24 cellular contexts compared by ENCODE assay signal in the genomic region with DNA sequence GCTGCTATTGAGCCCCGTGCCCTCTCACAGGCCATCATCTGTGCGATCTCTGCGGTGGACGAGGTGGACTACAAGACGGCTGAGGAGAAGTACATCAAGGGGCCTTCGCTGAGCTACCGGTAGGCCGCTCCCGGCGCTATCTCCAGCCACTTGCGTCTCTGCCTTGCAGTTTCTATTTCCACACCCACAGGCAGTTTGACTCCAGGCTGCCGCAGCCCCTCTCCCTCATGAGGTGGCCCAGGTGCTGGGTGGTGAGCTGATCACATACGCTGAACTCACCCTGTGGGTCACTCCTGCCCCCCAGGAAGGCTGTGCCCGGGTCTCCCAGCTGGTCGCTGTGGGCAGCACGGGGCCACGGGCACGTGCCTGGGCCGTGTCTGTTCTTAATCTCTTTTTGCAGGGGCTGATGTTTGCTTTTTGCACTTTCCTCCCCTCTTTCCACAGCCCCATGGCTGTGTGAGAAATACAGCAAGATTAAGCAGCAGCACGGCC. TPM values are rescaled to one million over a fixed set of nuclear protein-coding genes. Genes with fewer than 3 reads are reported as not detected.
DNase-seq lines count a peak whose midpoint lies in the region; ATAC-seq, FAIRE-seq and TF ChIP-seq lines count a peak whose summit lies in the region.
"Had no signal": no experiment of that assay in that cellular context is flagged by ENCODE, and none has a peak within 500 bp of the region (broad histone marks: within the 10 kb centered on the region; RNA-seq: fewer than 3 reads in every experiment).

No MANE protein-coding gene starts in this region.

- DNase-seq in K562 (ENCODE audit: extremely low read depth in 1 of 4, low spot score in 3 of 4) (no peak), heart left ventricle (no peak), osteoblast (ENCODE audit: insufficient read length, low spot score, missing footprints) (peak; percentile 71), transverse colon (no peak), DMS53 (lab: John Stamatoyannopoulos, UW) (no peak), Calu3 (no peak), HuH-7 (ENCODE audit: low spot score) (no peak), HTR-8/SVneo (ENCODE audit: insufficient read length, low spot score) (no peak)
- DNase-seq: activated CD4-positive, alpha-beta T cell treated with anti-CD3 and anti-CD28 coated beads for 1 hour; AML-193; cortex of kidney; mesenchymal stem cell; naive thymus-derived CD4-positive, alpha-beta T cell; NCI-H1436 treated with DMSO at 0.1 percent for 48 hours; NCI-H2171; NCI-H69; stimulated activated CD4-positive, alpha-beta T cell treated with anti-CD3 and anti-CD28 coated beads, Interleukin-2, amount 100 ng/mL, for 48 hours; stimulated activated naive CD8-positive, alpha-beta T cell treated with anti-CD3 and anti-CD28 coated beads, Interleukin-15, Interleukin-2, amounts not matched to agents 100 U/mL and 50 U/mL, for 24 hours had no signal

- no peak for ATAC-seq in K562
- peak; percentile 13 to 37 (median 20) for ATAC-seq in heart left ventricle
- ATAC-seq: naive thymus-derived CD4-positive, alpha-beta T cell; stimulated activated naive CD8-positive, alpha-beta T cell treated with anti-CD3 and anti-CD28 coated beads, Interleukin-15, Interleukin-2, amounts not matched to agents 100 U/mL and 50 U/mL, for 24 hours had no signal

- no peak overlapping the region for H3K4me3 Mint-ChIP-seq in Calu3 (ENCODE audit: low read depth, unreplicated experiment)
- H3K4me3 Mint-ChIP-seq: activated naive CD4-positive, alpha-beta T cell treated with anti-CD3 and anti-CD28 coated beads, Interleukin-2, amount 50 U/mL, for 24 hours; IgD-negative memory B cell; naive thymus-derived CD4-positive, alpha-beta T cell had no signal

- FAIRE-seq in K562 (lab: Jason Lieb, UNC) = no peak
- no peak for FAIRE-seq in HTR-8/SVneo (lab: Jason Lieb, UNC)
- FAIRE-seq: endothelial cell of umbilical vein, keratinocyte, urothelium cell line had no signal

- no peak overlapping the region for H3K27ac ChIP-seq in K562 (ENCODE audit: extremely low read depth, low read depth, low read length)
- H3K27ac ChIP-seq in heart left ventricle = peak overlapping the region; percentile 51 to 92 (median 84)
- H3K27ac ChIP-seq in osteoblast (ENCODE audit: low read depth, low read length) = no peak overlapping the region
- peak overlapping the region; percentile 49 to 61 (median 54) for H3K27ac ChIP-seq in transverse colon

- H3K36me3 Mint-ChIP-seq in Calu3 (ENCODE audit: insufficient read depth, unreplicated experiment) = peaks cover 31% of the 10 kb centered on the region
- H3K36me3 Mint-ChIP-seq: IgD-negative memory B cell had no signal

- H3K4me1 ChIP-seq in K562 (replicated peaks in 1 of 2; ENCODE audit: control insufficient read depth in 2 of 2, insufficient read depth in 2 of 2, low read length in 2 of 2) (peaks cover 0 to 45% of the 10 kb centered on the region in 2 experiments; a peak in 2 of 5 replicates), heart left ventricle (peaks cover 0 to 30% (median 16%) of the 10 kb centered on the region in 12 donors), osteoblast (ENCODE audit: insufficient read depth, low read length) (no peaks in the 10 kb centered on the region), transverse colon (peaks cover 0 to 10% (median 0%) of the 10 kb centered on the region in 4 donors)

- peaks cover 73% of the 10 kb centered on the region for H3K36me3 ChIP-seq in K562 (ENCODE audit: control insufficient read depth, insufficient read depth, low read length)
- peaks cover 0 to 85% (median 59%) of the 10 kb centered on the region in 9 donors for H3K36me3 ChIP-seq in heart left ventricle
- H3K36me3 ChIP-seq in osteoblast (ENCODE audit: insufficient read depth, low read length) = peaks cover 49% of the 10 kb centered on the region
- peaks cover 0 to 17% (median 7%) of the 10 kb centered on the region in 4 donors for H3K36me3 ChIP-seq in transverse colon

- POLR2A ChIA-PET in K562 (lab: Yijun Ruan, JAX) = interaction anchor here (0.6 to 3.0 kb wide), 4 partner anchors 10 to 1805 kb away, joined by 3 to 10 read pairs (median 4); a partner anchor contains a TSS

- no peaks in the 10 kb centered on the region for H3K9me3 ChIP-seq in K562 (replicated peaks; ENCODE audit: control insufficient read depth, insufficient read depth, low read depth, low read length)
- H3K9me3 ChIP-seq in heart left ventricle = no peaks in the 10 kb centered on the region
- H3K9me3 ChIP-seq in osteoblast (ENCODE audit: low read depth, low read length) = no peaks in the 10 kb centered on the region
- H3K9me3 ChIP-seq in transverse colon = no peaks in the 10 kb centered on the region

- no peaks in the 10 kb centered on the region for H3K9me1 ChIP-seq in K562 (ENCODE audit: control insufficient read depth, insufficient read depth, low read length)

- no peaks in the 10 kb centered on the region for H3K9me3 Mint-ChIP-seq in Calu3 (ENCODE audit: low read depth, unreplicated experiment)
- H3K9me3 Mint-ChIP-seq: activated naive CD4-positive, alpha-beta T cell treated with anti-CD3 and anti-CD28 coated beads, Interleukin-2, amount 50 U/mL, for 24 hours; IgD-negative memory B cell; naive thymus-derived CD4-positive, alpha-beta T cell had no signal

- H3K27me3 Mint-ChIP-seq in Calu3 (ENCODE audit: unreplicated experiment) = no peaks in the 10 kb centered on the region
- H3K27me3 Mint-ChIP-seq: activated naive CD4-positive, alpha-beta T cell treated with anti-CD3 and anti-CD28 coated beads, Interleukin-2, amount 50 U/mL, for 24 hours; IgD-negative memory B cell; naive thymus-derived CD4-positive, alpha-beta T cell had no signal

- no peak overlapping the region for H3K4me2 ChIP-seq in K562 (ENCODE audit: insufficient read depth, low read length)
- H3K4me2 ChIP-seq in osteoblast (ENCODE audit: insufficient read depth, low read length) = no peak overlapping the region

- WGBS in K562 (ENCODE audit: insufficient coverage, low coverage, missing lambda C conversion rate) = 92% methylated on average over 18 of the region's 20 CpGs
- 54 to 76% (median 62%) methylated on average over 17 to 20 of the region's 20 CpGs for WGBS in heart left ventricle, 4 donors
- WGBS in transverse colon (ENCODE audit: low coverage in 1 of 2), 2 donors = 89 to 100% methylated on average over 3 to 20 of the region's 20 CpGs

- intact Hi-C loops in K562 (cut with micrococcal nuclease) = loop anchor here (2.0 kb wide), 1 partner anchor 56 kb away; no protein-coding TSS in a partner anchor
- intact Hi-C loops in heart left ventricle (cut with DNase I) = loop anchor here in 2 of 10 donors (10.0 kb wide), 1 partner anchor 88 kb away; a partner anchor contains a TSS
- intact Hi-C loops in transverse colon (cut with DNase I; ENCODE audit: low total_unique reads) = no loop called here
- intact Hi-C loops in Calu3 (cut with micrococcal nuclease; ENCODE audit: unreplicated experiment) = loop anchor here (2.0 kb wide), 1 partner anchor 94 kb away; no protein-coding TSS in a partner anchor

- no peak for TF ChIP-seq RAD21 in K562 (CRISPR knock-in tag; conservative IDR thresholded peaks at IDR 0.05 in 1 of 2, IDR thresholded peaks at IDR 0.05 in 1 of 2)

- CTCF ChIA-PET in K562 (lab: Yijun Ruan, JAX; ENCODE audit: low intra/inter-chr PET ratio) (interaction anchor here (1.8 kb wide), 1 partner anchor 93 kb away, joined by 7 read pairs; no protein-coding TSS in a partner anchor), Calu3 (lab: Charles Lee) (interaction anchor here (1.0 kb wide), 1 partner anchor 94 kb away, joined by 3 read pairs; no protein-coding TSS in a partner anchor)

- H3K27me3 ChIP-seq in K562 (ENCODE audit: control insufficient read depth in 2 of 2, insufficient read depth in 2 of 2, low read length in 2 of 2) = no peaks in the 10 kb centered on the region
- H3K27me3 ChIP-seq in heart left ventricle = no peaks in the 10 kb centered on the region
- no peaks in the 10 kb centered on the region for H3K27me3 ChIP-seq in osteoblast (ENCODE audit: insufficient read depth, low read length)
- H3K27me3 ChIP-seq in transverse colon = no peaks in the 10 kb centered on the region

- no peaks in the 10 kb centered on the region for H3K79me2 ChIP-seq in K562 (ENCODE audit: control insufficient read depth, insufficient read depth, low read length)
- H3K79me2 ChIP-seq in osteoblast (ENCODE audit: insufficient read depth, low read length) = no peaks in the 10 kb centered on the region

- no peaks in the 10 kb centered on the region for H3K4me1 Mint-ChIP-seq in Calu3 (ENCODE audit: low read depth, unreplicated experiment)
- H3K4me1 Mint-ChIP-seq: activated naive CD4-positive, alpha-beta T cell treated with anti-CD3 and anti-CD28 coated beads, Interleukin-2, amount 50 U/mL, for 24 hours; IgD-negative memory B cell had no signal

- H4K20me1 ChIP-seq in K562 (replicated peaks; ENCODE audit: control insufficient read depth, insufficient read depth, low read length) (no peaks in the 10 kb centered on the region), osteoblast (ENCODE audit: insufficient read depth, low read length) (peaks cover 2% of the 10 kb centered on the region)

- no peak overlapping the region for H3K27ac Mint-ChIP-seq in Calu3 (ENCODE audit: unreplicated experiment)
- H3K27ac Mint-ChIP-seq: activated naive CD4-positive, alpha-beta T cell treated with anti-CD3 and anti-CD28 coated beads, Interleukin-2, amount 50 U/mL, for 24 hours; IgD-negative memory B cell; naive thymus-derived CD4-positive, alpha-beta T cell had no signal

- TF ChIP-seq EP300 in K562 (IDR thresholded peaks at IDR 0.05; ENCODE audit: low read length) (no peak), transverse colon (IDR thresholded peaks at IDR 0.05; ENCODE audit: low read depth) (no peak)

- in situ Hi-C loops in K562 (cut with MboI) (no loop called here), transverse colon (cut with MboI; ENCODE audit: low pct_ligation_motif_present in 1 of 4, low pct_unique_long_range_greater_than_20kb in 1 of 4, low sequenced_read_pairs in 3 of 4) (no loop called here)

- TF ChIP-seq CTCF in K562 (IDR thresholded peaks at IDR 0.05 in 2 of 3, conservative IDR thresholded peaks at IDR 0.05 in 1 of 3; ENCODE audit: insufficient read depth in 2 of 3, low read depth in 1 of 3, low read length in 3 of 3) (no peak), heart left ventricle (IDR thresholded peaks at IDR 0.05) (no peak), osteoblast (IDR thresholded peaks at IDR 0.05; ENCODE audit: extremely low read depth, low read depth, low read length) (no peak), transverse colon (IDR thresholded peaks at IDR 0.05) (no peak), Calu3 (IDR thresholded peaks at IDR 0.05; ENCODE audit: unreplicated experiment) (no peak)

- BruUV-seq in K562 (replicated peaks; lab: Mats Ljungman, UMichigan) (no TSS peak), Calu3 (replicated peaks; lab: Mats Ljungman, UMichigan) (no TSS peak)

- H2AFZ ChIP-seq in K562 (ENCODE audit: low read depth, low read length) (no peak overlapping the region), osteoblast (ENCODE audit: low read length) (no peak overlapping the region)

- peak overlapping the region in 1 of 2 experiments; percentile 74; a peak in 2 of 4 replicates for H3K9ac ChIP-seq in K562 (ENCODE audit: insufficient read depth in 1 of 2, low read depth in 2 of 2, low read length in 2 of 2)

- H3K4me3 ChIP-seq in K562 (no peak overlapping the region), heart left ventricle (no peak overlapping the region), osteoblast (ENCODE audit: insufficient read depth, low read length) (no peak overlapping the region), transverse colon (no peak overlapping the region)
- H3K4me3 ChIP-seq: skin epidermis had no signal

- TF ChIP-seq POLR2A in K562 (conservative IDR thresholded peaks at IDR 0.05) (no peak), heart left ventricle (IDR thresholded peaks at IDR 0.05) (no peak), transverse colon (IDR thresholded peaks at IDR 0.05) (no peak)

RNA-seq across cellular contexts. Expression of a gene that starts 10.6 kb away (rescaled TPM):
- total RNA-seq in K562 (2011; cell fraction: chromatin; rRNA removed; ENCODE audit: low replicate concordance) = 66.7 and 198 TPM in 2 replicates
- 157 and 164 TPM in 2 replicates for total RNA-seq in K562 (2011; cell fraction: nucleolus; rRNA removed)
- 136 and 201 TPM in 2 replicates for total RNA-seq in K562 (2011; cell fraction: nucleoplasm; rRNA removed)
- total RNA-seq in K562 (2014; rRNA removed) = 253 and 295 TPM in 2 replicates
- 4.9 and 6.0 TPM in 2 replicates for total RNA-seq in K562 (2014; rRNA removed; fragmentation: Illumina TruSeq; extraction: Trizol)
- 108 and 142 TPM in 2 replicates for total RNA-seq in K562 (2015; rRNA removed; fragmentation: Illumina TruSeq; extraction: Trizol)
- total RNA-seq in K562 (2021) = 266 and 293 TPM in 2 replicates
- polyA plus RNA-seq in K562 (2011; rRNA removed) = 56.7 and 107 TPM in 2 replicates
- polyA plus RNA-seq in K562 (2011; cell fraction: cytosol; rRNA removed) = 225 and 766 TPM in 2 replicates
- 159 and 202 TPM in 2 replicates for polyA plus RNA-seq in K562 (2011; cell fraction: nucleus; rRNA removed)
- 194 and 288 TPM in 2 replicates for polyA plus RNA-seq in K562 (2012)
- polyA plus RNA-seq in K562 (2014; fragmentation: Illumina TruSeq; extraction: Trizol) = 11.4 and 105 TPM in 2 replicates
- 10 to 100 TPM; 28.2 to 60.6 TPM for polyA plus RNA-seq in K562 (2014; fragmentation: Nextera tagmentation; extraction: Ambion mirVana)
- 271 and 292 TPM in 2 replicates for polyA plus RNA-seq in K562 (2014; rRNA removed)
- 32.1 and 38.2 TPM in 2 replicates for polyA minus RNA-seq in K562 (2011; rRNA and poly(A)+ RNA removed)
- 125 and 190 TPM in 2 replicates for polyA minus RNA-seq in K562 (2011; cell fraction: cytosol; rRNA and poly(A)+ RNA removed)
- polyA minus RNA-seq in K562 (2011; cell fraction: nucleus; rRNA and poly(A)+ RNA removed) = 30.8 and 41.1 TPM in 2 replicates
- total RNA-seq in heart left ventricle = 100 to 1,000 TPM; 205 to 717 (median 336) TPM
- polyA plus RNA-seq in heart left ventricle = 100 to 1,000 TPM; 251 to 634 TPM
- total RNA-seq in osteoblast = 40.4 and 46.0 TPM in 2 replicates
- total RNA-seq in transverse colon = 100 to 1,000 TPM in 3 of 4 donors, 10 to 100 TPM in 1; 32.2 to 196 (median 156) TPM
- 60.3 and 67.9 TPM in 2 replicates for total RNA-seq in Calu3 (2022)

RNA-seq across cellular contexts. Expression of a gene that starts 28.3 kb away (rescaled TPM):
- total RNA-seq in K562 (2011; cell fraction: chromatin; rRNA removed; ENCODE audit: low replicate concordance) = 8.0 and 26.2 TPM in 2 replicates
- 17.6 and 18.7 TPM in 2 replicates for total RNA-seq in K562 (2011; cell fraction: nucleolus; rRNA removed)
- 11.9 and 13.9 TPM in 2 replicates for total RNA-seq in K562 (2011; cell fraction: nucleoplasm; rRNA removed)
- 35.2 and 47.8 TPM in 2 replicates for total RNA-seq in K562 (2014; rRNA removed)
- total RNA-seq in K562 (2014; rRNA removed; fragmentation: Illumina TruSeq; extraction: Trizol) = 6.1 and 11.1 TPM in 2 replicates
- total RNA-seq in K562 (2015; rRNA removed; fragmentation: Illumina TruSeq; extraction: Trizol) = 25.9 and 28.7 TPM in 2 replicates
- total RNA-seq in K562 (2021) = 35.3 and 37.5 TPM in 2 replicates
- 27.2 and 42.1 TPM in 2 replicates for polyA plus RNA-seq in K562 (2011; rRNA removed)
- 46.5 and 96.1 TPM in 2 replicates for polyA plus RNA-seq in K562 (2011; cell fraction: cytosol; rRNA removed)
- polyA plus RNA-seq in K562 (2011; cell fraction: nucleus; rRNA removed) = 23.4 and 27.7 TPM in 2 replicates
- polyA plus RNA-seq in K562 (2012) = 44.0 and 47.8 TPM in 2 replicates
- 26.2 and 35.1 TPM in 2 replicates for polyA plus RNA-seq in K562 (2014; fragmentation: Illumina TruSeq; extraction: Trizol)
- 1 to 10 TPM; 1.3 to 2.1 TPM for polyA plus RNA-seq in K562 (2014; fragmentation: Nextera tagmentation; extraction: Ambion mirVana)
- 33.3 and 37.8 TPM in 2 replicates for polyA plus RNA-seq in K562 (2014; rRNA removed)
- 8.4 and 12.9 TPM in 2 replicates for polyA minus RNA-seq in K562 (2011; rRNA and poly(A)+ RNA removed)
- 22.1 and 26.4 TPM in 2 replicates for polyA minus RNA-seq in K562 (2011; cell fraction: cytosol; rRNA and poly(A)+ RNA removed)
- polyA minus RNA-seq in K562 (2011; cell fraction: nucleus; rRNA and poly(A)+ RNA removed) = 6.7 and 7.7 TPM in 2 replicates
- 100 to 1,000 TPM in 1 of 9 donors, 10 to 100 TPM in 8; 35.9 to 167 (median 62.5) TPM for total RNA-seq in heart left ventricle
- polyA plus RNA-seq in heart left ventricle = 100 to 1,000 TPM in 1 of 2 donors, 10 to 100 TPM in 1; 21.9 to 180 TPM
- total RNA-seq in osteoblast = 25.0 and 29.2 TPM in 2 replicates
- 1 to 10 TPM; 1.4 to 4.4 (median 2.9) TPM for total RNA-seq in transverse colon
- total RNA-seq in Calu3 (2022) = 14.3 and 19.4 TPM in 2 replicates

RNA-seq across cellular contexts. Expression of a gene that starts 34.3 kb away (rescaled TPM):
- total RNA-seq in K562 (2011; cell fraction: chromatin; rRNA removed; ENCODE audit: low replicate concordance) = 223 and 289 TPM in 2 replicates
- 105 and 117 TPM in 2 replicates for total RNA-seq in K562 (2011; cell fraction: nucleolus; rRNA removed)
- 149 and 185 TPM in 2 replicates for total RNA-seq in K562 (2011; cell fraction: nucleoplasm; rRNA removed)
- total RNA-seq in K562 (2014; rRNA removed) (222 and 244 TPM in 2 replicates), K562 (2014; rRNA removed; fragmentation: Illumina TruSeq; extraction: Trizol) (77.7 and 78.7 TPM in 2 replicates), K562 (2015; rRNA removed; fragmentation: Illumina TruSeq; extraction: Trizol) (139 and 143 TPM in 2 replicates), K562 (2021) (287 and 289 TPM in 2 replicates), heart left ventricle (100 to 1,000 TPM in 1 of 9 donors, 10 to 100 TPM in 8; 36.8 to 124 (median 78.5) TPM), osteoblast (40.9 and 44.5 TPM in 2 replicates), transverse colon (10 to 100 TPM; 36.3 to 77.2 (median 41.6) TPM), Calu3 (2022) (148 and 151 TPM in 2 replicates)
- polyA plus RNA-seq in K562 (2011; rRNA removed) (125 and 155 TPM in 2 replicates), K562 (2014; fragmentation: Illumina TruSeq; extraction: Trizol) (142 and 156 TPM in 2 replicates), K562 (2014; fragmentation: Nextera tagmentation; extraction: Ambion mirVana) (10 to 100 TPM; 10.8 to 13.3 TPM), K562 (2014; rRNA removed) (250 and 266 TPM in 2 replicates), heart left ventricle (100 to 1,000 TPM in 1 of 2 donors, 10 to 100 TPM in 1; 65.8 to 128 TPM)
- 57.6 and 123 TPM in 2 replicates for polyA plus RNA-seq in K562 (2011; cell fraction: cytosol; rRNA removed)
- polyA plus RNA-seq in K562 (2011; cell fraction: nucleus; rRNA removed) = 177 and 237 TPM in 2 replicates
- 116 and 140 TPM in 2 replicates for polyA plus RNA-seq in K562 (2012)
- 29.7 and 47.1 TPM in 2 replicates for polyA minus RNA-seq in K562 (2011; rRNA and poly(A)+ RNA removed)
- 61.3 and 62.0 TPM in 2 replicates for polyA minus RNA-seq in K562 (2011; cell fraction: cytosol; rRNA and poly(A)+ RNA removed)
- polyA minus RNA-seq in K562 (2011; cell fraction: nucleus; rRNA and poly(A)+ RNA removed) = 38.8 and 60.8 TPM in 2 replicates

Comparison
In these comparisons a context has a peak if more than half of its experiments do, and no peak if none do; other contexts are left out.
1. H3K27ac ChIP-seq: peak in heart left ventricle (12 of 12) and transverse colon (4 of 4); none in K562 (single experiment) and osteoblast (single experiment).